ENCODE assay signal across 21 cellular contexts in genomic region chr12:131938082-131938481, GRCh38.
"Had no signal": no experiment of that assay in that cellular context is flagged by ENCODE, and none has a peak within 500 bp of the region (broad histone marks: within the 10 kb centered on the region; RNA-seq: fewer than 3 reads in every experiment).

No MANE protein-coding gene starts in this region.

- H3K4me3 ChIP-seq: adrenal gland, coronary artery, esophagus squamous epithelium, gastrocnemius medialis, upper lobe of right lung had no signal

- DNase-seq: activated CD4-positive, alpha-beta T cell treated with anti-CD3 and anti-CD28 coated beads for 36 hours; activated CD4-positive, alpha-beta T cell treated with anti-CD3 and anti-CD28 coated beads, Interleukin-2, amount 50 U/mL, for 48 hours; activated gamma-delta T cell treated with Interleukin-2 at 50 U/mL for 16 hours; adrenal gland; esophagus squamous epithelium; hypothalamus; mesendoderm; naive B cell; occipital lobe; small intestine; stimulated activated CD4-positive, alpha-beta T cell treated with anti-CD3 and anti-CD28 coated beads, Interleukin-15, amount 100 ng/mL, for 24 hours; stimulated activated naive CD4-positive, alpha-beta T cell; T-helper 1 cell; upper lobe of right lung had no signal

- H3K27me3 ChIP-seq: adrenal gland, esophagus squamous epithelium, gastrocnemius medialis, upper lobe of right lung had no signal

- H3K9me3 ChIP-seq: adrenal gland, esophagus squamous epithelium, gastrocnemius medialis, upper lobe of right lung had no signal

- H3K27ac Mint-ChIP-seq: activated CD4-positive, alpha-beta T cell treated with anti-CD3 and anti-CD28 coated beads for 36 hours; activated naive CD4-positive, alpha-beta T cell treated with anti-CD3 and anti-CD28 coated beads, Interleukin-2, amount 50 U/mL, for 24 hours had no signal

- ATAC-seq: activated CD4-positive, alpha-beta T cell treated with anti-CD3 and anti-CD28 coated beads for 36 hours; gastrocnemius medialis; sciatic nerve; upper lobe of right lung had no signal

- H3K4me1 Mint-ChIP-seq: activated CD4-positive, alpha-beta T cell treated with anti-CD3 and anti-CD28 coated beads for 36 hours; activated naive CD4-positive, alpha-beta T cell treated with anti-CD3 and anti-CD28 coated beads, Interleukin-2, amount 50 U/mL, for 24 hours; central memory CD8-positive, alpha-beta T cell; neural crest cell had no signal

- H3K4me1 ChIP-seq: adrenal gland, gastrocnemius medialis, upper lobe of right lung had no signal

- H3K27ac ChIP-seq: adrenal gland, coronary artery, esophagus squamous epithelium, gastrocnemius medialis, upper lobe of right lung had no signal

- H3K4me3 Mint-ChIP-seq: activated CD4-positive, alpha-beta T cell treated with anti-CD3 and anti-CD28 coated beads for 36 hours; activated naive CD4-positive, alpha-beta T cell treated with anti-CD3 and anti-CD28 coated beads, Interleukin-2, amount 50 U/mL, for 24 hours; activated T-helper 1 cell treated with anti-CD3 and anti-CD28 coated beads, Interleukin-12 subunit alpha, Interleukin-12 subunit beta, Interleukin-2, Interleukin-4 antibody, amounts not matched to agents 30 ng/mL and 10 ng/mL and 1 ng/mL, durations not matched to agents 14 hours and 24 hours and 36 hours; central memory CD8-positive, alpha-beta T cell; neural crest cell had no signal

- H3K27me3 Mint-ChIP-seq: activated CD4-positive, alpha-beta T cell treated with anti-CD3 and anti-CD28 coated beads for 36 hours; activated naive CD4-positive, alpha-beta T cell treated with anti-CD3 and anti-CD28 coated beads, Interleukin-2, amount 50 U/mL, for 24 hours; central memory CD8-positive, alpha-beta T cell; naive B cell had no signal

- H3K9me3 Mint-ChIP-seq: activated naive CD4-positive, alpha-beta T cell treated with anti-CD3 and anti-CD28 coated beads, Interleukin-2, amount 50 U/mL, for 24 hours; activated T-helper 1 cell treated with anti-CD3 and anti-CD28 coated beads, Interleukin-12 subunit alpha, Interleukin-12 subunit beta, Interleukin-2, Interleukin-4 antibody, amounts not matched to agents 30 ng/mL and 10 ng/mL and 1 ng/mL, durations not matched to agents 14 hours and 24 hours and 36 hours; central memory CD8-positive, alpha-beta T cell; naive B cell; neural crest cell had no signal
